ENCODE assay signal across 8 cellular contexts in the genomic region with DNA sequence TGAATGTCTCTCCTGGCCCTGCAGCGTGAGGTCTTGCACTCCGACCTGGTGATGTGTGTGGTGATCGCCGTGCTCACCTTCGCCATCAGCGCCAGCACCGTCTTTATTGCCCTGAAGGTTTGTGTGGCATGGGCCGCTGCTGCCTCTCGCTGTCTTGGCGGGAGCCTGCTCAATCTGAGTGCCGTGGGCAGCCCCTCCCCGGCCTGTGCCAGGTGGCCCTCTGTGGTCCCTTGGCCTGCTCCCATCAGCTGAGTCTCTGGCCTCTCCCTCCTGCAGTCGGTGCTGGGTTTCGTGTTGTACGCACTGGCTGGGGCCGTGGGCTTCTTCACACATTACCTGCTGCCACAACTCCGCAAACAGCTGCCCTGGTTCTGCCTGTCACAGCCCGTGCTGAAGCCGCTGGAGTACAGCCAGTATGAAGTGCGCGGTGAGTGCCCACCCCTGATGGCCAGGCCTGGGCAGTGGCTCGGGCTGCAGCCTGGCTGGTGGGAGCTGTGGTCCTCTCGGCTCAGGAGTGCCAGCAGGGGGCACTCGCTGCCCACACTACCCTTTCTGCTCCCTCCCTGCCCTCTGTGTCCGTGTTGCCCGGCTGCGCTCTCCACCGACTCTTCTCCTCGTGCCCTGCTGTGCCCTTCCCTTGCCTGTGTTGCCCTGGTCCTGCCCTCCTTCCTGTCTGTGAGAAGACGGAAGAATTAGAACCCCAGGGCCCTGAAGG.
DNase-seq lines count a peak whose midpoint lies in the region; ATAC-seq and TF ChIP-seq lines count a peak whose summit lies in the region.

No MANE protein-coding gene starts in this region.

- in situ Hi-C loops in astrocyte of the cerebellum (cut with HindIII; ENCODE audit: low sequenced_read_pairs): no loop called here

- TF ChIP-seq CTCF in GM20000 (IDR thresholded peaks at IDR 0.05; ENCODE audit: extremely low read depth, missing control alignments): peak; percentile 71
- peak; percentile 51 for TF ChIP-seq CTCF in astrocyte of the cerebellum (IDR thresholded peaks at IDR 0.05; ENCODE audit: low read depth, low read length, missing control alignments)

- no peak overlapping the region for H3K4me3 ChIP-seq in astrocyte of the cerebellum (ENCODE audit: low read depth, low read length)

- peak; percentile 70 for DNase-seq in AG08396 (ENCODE audit: low spot score)
- DNase-seq in GM20000 (ENCODE audit: low spot score): peak; percentile 86
- peak; percentile 8 to 20 for DNase-seq in SHP77 (lab: John Stamatoyannopoulos, UW)
- DNase-seq in astrocyte of the cerebellum (ENCODE audit: low read depth): no peak
- peak; percentile 56 to 63 for DNase-seq in hippocampal formation (lab: John Stamatoyannopoulos, UW)
- peak; percentile 49 to 53 for DNase-seq in stimulated activated CD4-positive, alpha-beta T cell treated with anti-CD3 and anti-CD28 coated beads, Interleukin-2, amount 100 ng/mL, for 24 hours
- DNase-seq in LoVo (ENCODE audit: low spot score): no peak

- ATAC-seq in GM18517 (IDR thresholded peaks at IDR 0.05; ENCODE audit: unreplicated experiment): no peak

Comparison
In these comparisons a context has a peak if more than half of its experiments do, and no peak if none do; other contexts are left out.
1. DNase-seq: peak in AG08396 (single experiment), GM20000 (single experiment), SHP77 (2 of 2), hippocampal formation (2 of 2) and stimulated activated CD4-positive, alpha-beta T cell treated with anti-CD3 and anti-CD28 coated beads, Interleukin-2, amount 100 ng/mL, for 24 hours (2 of 2); none in astrocyte of the cerebellum (single experiment) and LoVo (single experiment).